10 cellular contexts compared by ENCODE assay signal in genomic region chr1:209106237-209106741, GRCh38.
DNase-seq lines count a peak whose midpoint lies in the region; ATAC-seq and TF ChIP-seq lines count a peak whose summit lies in the region.
"Had no signal": no experiment of that assay in that cellular context is flagged by ENCODE, and none has a peak within 500 bp of the region (broad histone marks: within the 10 kb centered on the region; RNA-seq: fewer than 3 reads in every experiment).

No MANE protein-coding gene starts in this region.

- no peak for TF ChIP-seq CTCF in RWPE1 (conservative IDR thresholded peaks at IDR 0.05; ENCODE audit: low read depth)
- no peak for TF ChIP-seq CTCF in glutamatergic neuron (IDR thresholded peaks at IDR 0.05; ENCODE audit: partially characterized antibody, unreplicated experiment)

- H3K36me3 ChIP-seq in H7 (replicated peaks; ENCODE audit: control insufficient read depth, insufficient read depth, low read length) = no peaks in the 10 kb centered on the region

- no peaks in the 10 kb centered on the region for H3K36me3 Mint-ChIP-seq in glutamatergic neuron (ENCODE audit: unreplicated experiment)
- H3K36me3 Mint-ChIP-seq: CD4-positive, alpha-beta memory T cell had no signal

- CTCF ChIA-PET in RWPE1 (lab: Yijun Ruan, JAX) = interaction anchor here (0.7 to 1.1 kb wide), 3 partner anchors 10 to 306 kb away, joined by 3 read pairs; no protein-coding TSS in a partner anchor

- POLR2A ChIA-PET in RWPE1 (lab: Yijun Ruan, JAX; ENCODE audit: low non-redundant PET) = no interaction called here

- H3K4me1 Mint-ChIP-seq in glutamatergic neuron (ENCODE audit: low read depth, unreplicated experiment) = peaks cover 59% of the 10 kb centered on the region
- H3K4me1 Mint-ChIP-seq: CD4-positive, alpha-beta memory T cell had no signal

- in situ Hi-C loops in ACHN (cut with HindIII; ENCODE audit: low pct_ligation_motif_present, low pct_unique_long_range_greater_than_20kb, low sequenced_read_pairs) = no loop called here

- H3K4me3 ChIP-seq in H7 (ENCODE audit: insufficient read depth, low read depth, low read length) = no peak overlapping the region

- no peaks in the 10 kb centered on the region for H3K27me3 ChIP-seq in H7 (ENCODE audit: control insufficient read depth, insufficient read depth, low read length)

- peaks cover 1% of the 10 kb centered on the region for H3K27me3 Mint-ChIP-seq in glutamatergic neuron (ENCODE audit: unreplicated experiment)

- peak overlapping the region; percentile 47 for H3K4me3 Mint-ChIP-seq in glutamatergic neuron (ENCODE audit: unreplicated experiment)
- H3K4me3 Mint-ChIP-seq: CD4-positive, alpha-beta memory T cell; effector memory CD8-positive, alpha-beta T cell had no signal

- no peak overlapping the region for H3K27ac ChIP-seq in RWPE1

- DNase-seq in ACHN = peak; percentile 49
- DNase-seq in H7 = peak; percentile 22
- peak; percentile 5 for DNase-seq in RWPE1 (ENCODE audit: low spot score)
- DNase-seq in glutamatergic neuron = no peak
- DNase-seq in NCI-H128 (lab: John Stamatoyannopoulos, UW; ENCODE audit: unreplicated experiment) = no peak
- DNase-seq: CD4-positive, alpha-beta memory T cell; effector memory CD8-positive, alpha-beta T cell had no signal

- no peak for ATAC-seq in HG02798 (IDR thresholded peaks at IDR 0.05; ENCODE audit: poor library complexity, unreplicated experiment)
- ATAC-seq in HG03175 (IDR thresholded peaks at IDR 0.05; ENCODE audit: unreplicated experiment) = no peak
- no peak for ATAC-seq in GM18858 (IDR thresholded peaks at IDR 0.05; ENCODE audit: unreplicated experiment)
- ATAC-seq: effector memory CD8-positive, alpha-beta T cell had no signal

- H3K9me3 Mint-ChIP-seq in glutamatergic neuron (ENCODE audit: unreplicated experiment) = peaks cover 8% of the 10 kb centered on the region

- peak overlapping the region; percentile 91 for H3K27ac Mint-ChIP-seq in glutamatergic neuron (ENCODE audit: unreplicated experiment)
- H3K27ac Mint-ChIP-seq: effector memory CD8-positive, alpha-beta T cell had no signal

Comparison
In these comparisons a context has a peak if more than half of its experiments do, and no peak if none do; other contexts are left out.
1. DNase-seq: peak in ACHN (single experiment), H7 (single experiment) and RWPE1 (single experiment); none in glutamatergic neuron (single experiment) and NCI-H128 (single experiment).